In the genomic region with DNA sequence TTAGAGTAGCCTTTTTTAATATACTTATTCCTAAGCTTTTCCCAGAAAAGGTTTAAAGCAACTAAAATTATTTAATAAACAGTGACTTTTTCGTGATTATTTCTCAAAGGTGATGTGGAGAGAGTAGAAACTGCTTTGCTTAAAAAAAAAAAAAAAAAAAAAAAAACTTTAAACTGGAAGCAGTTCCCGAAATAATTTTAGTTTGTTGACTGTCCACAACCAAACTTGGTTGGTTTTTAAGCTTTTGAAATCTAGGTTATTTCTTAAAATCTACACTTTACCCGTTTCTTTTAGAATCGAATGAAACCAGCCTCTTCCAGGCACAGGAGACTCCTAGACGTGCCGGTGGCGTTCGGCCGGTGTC, we compare ENCODE assay signal across 9 cellular contexts. TPM values are rescaled to one million over a fixed set of nuclear protein-coding genes. Genes with fewer than 3 reads are reported as not detected.
DNase-seq lines count a peak whose midpoint lies in the region; ATAC-seq and TF ChIP-seq lines count a peak whose summit lies in the region.
"Had no signal": no experiment of that assay in that cellular context is flagged by ENCODE, and none has a peak within 500 bp of the region (broad histone marks: within the 10 kb centered on the region; RNA-seq: fewer than 3 reads in every experiment).

No MANE protein-coding gene starts in this region.

- peaks cover 0 to 14% of the 10 kb centered on the region in 2 donors for H3K4me1 ChIP-seq in muscle layer of duodenum (ENCODE audit: control insufficient read depth in 1 of 2, insufficient read depth in 2 of 2, low read length in 2 of 2)

- TF ChIP-seq CTCF in endothelial cell (IDR thresholded peaks at IDR 0.05; ENCODE audit: unreplicated experiment) = no peak
- TF ChIP-seq CTCF in type B pancreatic cell (conservative IDR thresholded peaks at IDR 0.05) = no peak

- H3K27me3 Mint-ChIP-seq in activated T-cell treated with anti-CD3 and anti-CD28 coated beads, Interleukin-2, amount 50 U/mL, for 4 hours (ENCODE audit: low read depth) = peaks cover 44% of the 10 kb centered on the region
- H3K27me3 Mint-ChIP-seq in endothelial cell (ENCODE audit: unreplicated experiment) (peaks cover 3% of the 10 kb centered on the region), type B pancreatic cell (peaks cover 3% of the 10 kb centered on the region)

- H3K9me3 ChIP-seq in muscle layer of duodenum (ENCODE audit: control insufficient read depth in 1 of 2, low read length in 2 of 2) = no peaks in the 10 kb centered on the region

- peak overlapping the region; percentile 37 for H3K4me3 Mint-ChIP-seq in activated T-cell treated with anti-CD3 and anti-CD28 coated beads, Interleukin-2, amount 50 U/mL, for 4 hours
- peak overlapping the region; percentile 79 for H3K4me3 Mint-ChIP-seq in endothelial cell (ENCODE audit: unreplicated experiment)
- peak overlapping the region; percentile 92 for H3K4me3 Mint-ChIP-seq in type B pancreatic cell

- H3K4me3 ChIP-seq in muscle layer of duodenum (ENCODE audit: low read depth in 1 of 2, low read length in 2 of 2) = peak overlapping the region; percentile 43 to 56

- no peaks in the 10 kb centered on the region for H3K4me1 Mint-ChIP-seq in activated T-cell treated with anti-CD3 and anti-CD28 coated beads, Interleukin-2, amount 50 U/mL, for 4 hours (ENCODE audit: low read depth)
- H3K4me1 Mint-ChIP-seq in endothelial cell (ENCODE audit: unreplicated experiment) (peaks cover 21% of the 10 kb centered on the region), type B pancreatic cell (ENCODE audit: unreplicated experiment) (peaks cover 40% of the 10 kb centered on the region)

- peaks cover 1% of the 10 kb centered on the region for H3K36me3 Mint-ChIP-seq in activated T-cell treated with anti-CD3 and anti-CD28 coated beads, Interleukin-2, amount 50 U/mL, for 4 hours (ENCODE audit: insufficient read depth)
- H3K36me3 Mint-ChIP-seq in endothelial cell (ENCODE audit: low read depth, unreplicated experiment) (no peaks in the 10 kb centered on the region), type B pancreatic cell (peaks cover 5% of the 10 kb centered on the region)

- ATAC-seq in activated T-cell treated with anti-CD3 and anti-CD28 coated beads, Interleukin-2, amount 50 U/mL, for 4 hours = no peak

- H3K27ac Mint-ChIP-seq in endothelial cell (ENCODE audit: unreplicated experiment) (no peak overlapping the region), type B pancreatic cell (peak overlapping the region; percentile 96)

- peak overlapping the region; percentile 83 for H3K27ac ChIP-seq in muscle layer of duodenum (ENCODE audit: low read length)

- no peak for DNase-seq in activated T-cell treated with anti-CD3 and anti-CD28 coated beads, Interleukin-2, amount 50 U/mL, for 4 hours
- no peak for DNase-seq in activated T-cell treated with anti-CD3 and anti-CD28 coated beads for 4 hours
- no peak for DNase-seq in endothelial cell (ENCODE audit: low spot score)
- DNase-seq in type B pancreatic cell (ENCODE audit: extremely low spot score, unreplicated experiment) = no peak
- no peak for DNase-seq in activated CD4-positive, CD25-positive, alpha-beta regulatory T cell treated with anti-CD3 and anti-CD28 coated beads, Interleukin-2, amount 50 U/mL, for 72 hours
- DNase-seq in GM03348 (ENCODE audit: low spot score) = no peak
- DNase-seq in H4 (ENCODE audit: low spot score) = no peak
- DNase-seq: NCI-H2171 had no signal

- H3K9me3 Mint-ChIP-seq in activated T-cell treated with anti-CD3 and anti-CD28 coated beads, Interleukin-2, amount 50 U/mL, for 4 hours = no peaks in the 10 kb centered on the region
- H3K9me3 Mint-ChIP-seq in endothelial cell (ENCODE audit: unreplicated experiment) (no peaks in the 10 kb centered on the region), type B pancreatic cell (no peaks in the 10 kb centered on the region)

- no peaks in the 10 kb centered on the region for H3K27me3 ChIP-seq in muscle layer of duodenum (ENCODE audit: low read depth, low read length)

- H3K36me3 ChIP-seq in muscle layer of duodenum (ENCODE audit: control insufficient read depth in 1 of 2, insufficient read depth in 2 of 2, low read length in 2 of 2) = no peaks in the 10 kb centered on the region

RNA-seq across cellular contexts. Expression of a gene that starts 7.2 kb away (rescaled TPM):
- total RNA-seq in activated T-cell treated with anti-CD3 and anti-CD28 coated beads, Interleukin-2, amount 50 U/mL, for 4 hours = 1 to 10 TPM; 2.3 to 5.4 (median 4.1) TPM
- total RNA-seq in endothelial cell (ENCODE audit: unreplicated experiment) (24.7 TPM), type B pancreatic cell (ENCODE audit: low replicate concordance) (25.5 and 61.6 TPM in 2 replicates)
- 42.4 and 55.7 TPM in 2 replicates for total RNA-seq in H4 (2014; rRNA removed; shearing (Covaris generic))

Comparison
In these comparisons a context has a peak if more than half of its experiments do, and no peak if none do; other contexts are left out.
1. H3K4me3 Mint-ChIP-seq: peak in every context shown above with its lines; median percentile 92 in type B pancreatic cell; 79 in endothelial cell; 37 in activated T-cell treated with anti-CD3 and anti-CD28 coated beads, Interleukin-2, amount 50 U/mL, for 4 hours.